12 cellular contexts compared by ENCODE assay signal in the genomic region with DNA sequence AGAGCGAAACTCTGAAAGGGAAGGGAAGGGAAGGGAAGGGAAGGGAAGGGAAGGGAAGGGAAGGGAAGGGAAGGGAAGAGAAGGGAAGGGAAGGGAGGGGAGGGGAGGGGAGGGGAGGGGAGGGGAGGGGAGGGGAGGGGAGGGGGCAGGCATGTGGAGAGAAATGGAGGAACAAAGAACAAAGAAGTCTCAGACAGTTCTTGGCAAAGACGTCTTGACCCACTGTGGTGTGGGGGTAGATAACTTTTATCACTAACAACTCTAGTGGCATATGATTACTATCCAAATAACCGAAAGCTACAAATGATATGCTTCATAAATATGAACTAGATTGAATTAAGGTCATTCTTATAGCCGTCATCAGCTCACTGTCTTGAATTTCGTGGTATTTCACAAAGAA. TPM values are rescaled to one million over a fixed set of nuclear protein-coding genes. Genes with fewer than 3 reads are reported as not detected.
"Had no signal": no experiment of that assay in that cellular context is flagged by ENCODE, and none has a peak within 500 bp of the region (broad histone marks: within the 10 kb centered on the region; RNA-seq: fewer than 3 reads in every experiment).

No MANE protein-coding gene starts in this region.

- H3K36me3 ChIP-seq: HAP-1 had no signal

- H3K4me3 ChIP-seq: GM23248, GM23338, HAP-1 had no signal

- DNase-seq: GM23248, GOT3, H7, H9, HCEC 1CT, HFFc6 had no signal

- ATAC-seq: GM23338, HCT116 had no signal

- H2AFZ ChIP-seq: GM23248, GM23338 had no signal

- H3K9ac ChIP-seq: GM23248 had no signal

- FAIRE-seq: H1, H54 had no signal

- H3K4me2 ChIP-seq: GM23338 had no signal

- H3K9me3 ChIP-seq: HAP-1 had no signal

- H3K4me1 ChIP-seq: HAP-1 had no signal

- H3K27ac ChIP-seq: GM23248 had no signal

RNA-seq across cellular contexts. Expression of a gene that starts 3.2 kb away (rescaled TPM):
- total RNA-seq: GM23248, GM23338, H1, H4, H7, H9, HFFc6 had no signal
- polyA plus RNA-seq: GM23248, GM23338, H1 had no signal
